10 cellular contexts compared by ENCODE assay signal in genomic region chr2:168434164-168434563, GRCh38. TPM values are rescaled to one million over a fixed set of nuclear protein-coding genes. Genes with fewer than 3 reads are reported as not detected.
DNase-seq lines count a peak whose midpoint lies in the region; ATAC-seq and TF ChIP-seq lines count a peak whose summit lies in the region.
"Had no signal": no experiment of that assay in that cellular context is flagged by ENCODE, and none has a peak within 500 bp of the region (broad histone marks: within the 10 kb centered on the region; RNA-seq: fewer than 3 reads in every experiment).

No MANE protein-coding gene starts in this region.

- H3K4ac ChIP-seq in mesenchymal stem cell (ENCODE audit: low read depth in 1 of 2, low read length in 2 of 2) = no peak overlapping the region

- H3K4me1 ChIP-seq in right atrium auricular region = no peaks in the 10 kb centered on the region
- H3K4me1 ChIP-seq in body of pancreas = no peaks in the 10 kb centered on the region
- peaks cover 7% of the 10 kb centered on the region for H3K4me1 ChIP-seq in testis
- no peaks in the 10 kb centered on the region for H3K4me1 ChIP-seq in mesenchymal stem cell (ENCODE audit: control insufficient read depth, insufficient read depth, low read depth, low read length)
- H3K4me1 ChIP-seq: psoas muscle had no signal

- no peak overlapping the region for H2BK120ac ChIP-seq in mesenchymal stem cell (ENCODE audit: low read depth, low read length)

- DNase-seq in Right ventricle myocardium superior (peak; percentile 49), right atrium auricular region (ENCODE audit: low spot score) (no peak), NCI-H510A (lab: John Stamatoyannopoulos, UW) (peak; percentile 37), body of pancreas (peak; percentile 16 to 55 (median 48)), testis (peak; percentile 38), mesenchymal stem cell (no peak), brain microvascular endothelial cell (no peak)

- H4K8ac ChIP-seq in mesenchymal stem cell (ENCODE audit: low read length) = no peak overlapping the region

- no peak overlapping the region for H2AFZ ChIP-seq in mesenchymal stem cell (ENCODE audit: low read depth, low read length)

- H3K36me3 ChIP-seq in right atrium auricular region = no peaks in the 10 kb centered on the region
- H3K36me3 ChIP-seq in body of pancreas (replicated peaks in 1 of 2; ENCODE audit: insufficient read depth in 1 of 2, low read depth in 2 of 2) = no peaks in the 10 kb centered on the region
- H3K36me3 ChIP-seq in testis (ENCODE audit: low read depth, missing control alignments) = no peaks in the 10 kb centered on the region
- no peaks in the 10 kb centered on the region for H3K36me3 ChIP-seq in mesenchymal stem cell (ENCODE audit: control insufficient read depth in 1 of 2, insufficient read depth in 2 of 2, low read depth in 1 of 2, low read length in 2 of 2)
- H3K36me3 ChIP-seq in brain microvascular endothelial cell (replicated peaks) = no peaks in the 10 kb centered on the region
- H3K36me3 ChIP-seq: tibial artery had no signal

- 60 to 63% methylated on average over 2 of the region's 2 CpGs for WGBS in body of pancreas, 2 donors
- WGBS in testis, 2 donors = 77 to 82% methylated on average over 2 of the region's 2 CpGs
- WGBS in mesenchymal stem cell = 85% methylated on average over 2 of the region's 2 CpGs

- H2BK12ac ChIP-seq in mesenchymal stem cell (ENCODE audit: low read length in 2 of 2) = no peak overlapping the region

- H2AK5ac ChIP-seq in mesenchymal stem cell (ENCODE audit: low read length, severe bottlenecking) = no peak overlapping the region

- no peak overlapping the region for H3K18ac ChIP-seq in mesenchymal stem cell (ENCODE audit: low read depth in 1 of 2, low read length in 2 of 2)

- in situ Hi-C loops in brain microvascular endothelial cell (cut with HindIII; ENCODE audit: low pct_ligation_motif_present, low sequenced_read_pairs) = no loop called here

- H3K27me3 ChIP-seq in right atrium auricular region (no peaks in the 10 kb centered on the region), body of pancreas (no peaks in the 10 kb centered on the region), testis (no peaks in the 10 kb centered on the region), mesenchymal stem cell (ENCODE audit: control insufficient read depth in 1 of 2, insufficient read depth in 1 of 2, low read length in 2 of 2) (no peaks in the 10 kb centered on the region), brain microvascular endothelial cell (replicated peaks) (no peaks in the 10 kb centered on the region)
- H3K27me3 ChIP-seq: tibial artery had no signal

- H2BK5ac ChIP-seq in mesenchymal stem cell (ENCODE audit: low read depth, low read length, poor library complexity, severe bottlenecking) = no peak overlapping the region

- H3K4me3 ChIP-seq in right atrium auricular region = no peak overlapping the region
- no peak overlapping the region for H3K4me3 ChIP-seq in body of pancreas
- no peak overlapping the region for H3K4me3 ChIP-seq in testis
- H3K4me3 ChIP-seq in mesenchymal stem cell (ENCODE audit: insufficient read depth in 1 of 2, low read depth in 1 of 2, low read length in 2 of 2) = no peak overlapping the region
- no peak overlapping the region for H3K4me3 ChIP-seq in brain microvascular endothelial cell (ENCODE audit: low read depth, low read length)
- H3K4me3 ChIP-seq: psoas muscle, tibial artery had no signal

- no peak overlapping the region for H2BK15ac ChIP-seq in mesenchymal stem cell (ENCODE audit: low read depth, poor library complexity, severe bottlenecking)

- H3K9me3 ChIP-seq in right atrium auricular region (no peaks in the 10 kb centered on the region), body of pancreas (no peaks in the 10 kb centered on the region), testis (no peaks in the 10 kb centered on the region), mesenchymal stem cell (ENCODE audit: control insufficient read depth, low read length) (no peaks in the 10 kb centered on the region)
- H3K9me3 ChIP-seq: psoas muscle, tibial artery had no signal

- H3K27ac ChIP-seq in right atrium auricular region = no peak overlapping the region
- H3K27ac ChIP-seq in body of pancreas = no peak overlapping the region
- no peak overlapping the region for H3K27ac ChIP-seq in testis
- no peak overlapping the region for H3K27ac ChIP-seq in mesenchymal stem cell (ENCODE audit: low read length, poor library complexity, severe bottlenecking)
- H3K27ac ChIP-seq in brain microvascular endothelial cell = no peak overlapping the region
- H3K27ac ChIP-seq: psoas muscle, tibial artery had no signal

- H3K79me1 ChIP-seq in mesenchymal stem cell (replicated peaks; ENCODE audit: low read length, poor library complexity, severe bottlenecking) = no peaks in the 10 kb centered on the region

- no peak for TF ChIP-seq CTCF in right atrium auricular region (IDR thresholded peaks at IDR 0.05)
- TF ChIP-seq CTCF in body of pancreas (IDR thresholded peaks at IDR 0.05) = no peak
- no peak for TF ChIP-seq CTCF in testis (IDR thresholded peaks at IDR 0.05)
- no peak for TF ChIP-seq CTCF in brain microvascular endothelial cell (IDR thresholded peaks at IDR 0.05; ENCODE audit: low read depth, low read length, missing control alignments)

- no peak overlapping the region for H3K4me2 ChIP-seq in mesenchymal stem cell (ENCODE audit: low read length, poor library complexity, severe bottlenecking)

- no peak overlapping the region for H3K14ac ChIP-seq in mesenchymal stem cell (ENCODE audit: low read length in 2 of 2)

- intact Hi-C loops in Right ventricle myocardium superior (cut with DNase I) (no loop called here), body of pancreas (cut with DNase I) (no loop called here), testis (cut with DNase I; ENCODE audit: low total_unique reads) (no loop called here)

- no peak overlapping the region for H3K9ac ChIP-seq in mesenchymal stem cell (ENCODE audit: low read length)

- H4K91ac ChIP-seq in mesenchymal stem cell (ENCODE audit: low read length) = no peak overlapping the region

- TF ChIP-seq POLR2A in body of pancreas (IDR thresholded peaks at IDR 0.05) (no peak), testis (IDR thresholded peaks at IDR 0.05) (no peak)

- ATAC-seq in Right ventricle myocardium superior (ENCODE audit: poor library complexity) (peak; percentile 15), body of pancreas (no peak), HG02884 (IDR thresholded peaks at IDR 0.05; ENCODE audit: unreplicated experiment) (no peak)
- ATAC-seq: psoas muscle had no signal

- H3K23ac ChIP-seq in mesenchymal stem cell (ENCODE audit: low read length in 2 of 2) = no peak overlapping the region

RNA-seq across cellular contexts. Expression of gene CERS6, which starts 21.9 kb away (rescaled TPM):
- total RNA-seq in Right ventricle myocardium superior (66.7 TPM), right atrium auricular region (10 to 100 TPM; 59.4 to 74.5 TPM), body of pancreas (10 to 100 TPM; 12.5 to 16.3 TPM), testis (10 to 100 TPM; 59.4 to 71.0 TPM)
- polyA plus RNA-seq in testis (ENCODE audit: insufficient read depth, low read depth, low replicate concordance) = 24.7 TPM
- 11.1 TPM for polyA plus RNA-seq in mesenchymal stem cell (2013, experiment 1 of 2)
- 11.4 TPM for polyA plus RNA-seq in mesenchymal stem cell (2013, experiment 2 of 2)

Comparison
In these comparisons a context has a peak if more than half of its experiments do, and no peak if none do; other contexts are left out.
1. DNase-seq: peak in Right ventricle myocardium superior (single experiment), NCI-H510A (single experiment), body of pancreas (4 of 4) and testis (single experiment); none in right atrium auricular region (single experiment), mesenchymal stem cell (single experiment) and brain microvascular endothelial cell (single experiment).